1 cellular context compared by ENCODE assay signal in genomic region chr19:1260749-1261511, GRCh38.
TF ChIP-seq lines count a peak whose summit lies in the region.

No MANE protein-coding gene starts in this region.

TF ChIP-seq in GM23338, 12 proteins besides CTCF, POLR2A, EP300 and RAD21:
- TF ChIP-seq, protein P1, sequence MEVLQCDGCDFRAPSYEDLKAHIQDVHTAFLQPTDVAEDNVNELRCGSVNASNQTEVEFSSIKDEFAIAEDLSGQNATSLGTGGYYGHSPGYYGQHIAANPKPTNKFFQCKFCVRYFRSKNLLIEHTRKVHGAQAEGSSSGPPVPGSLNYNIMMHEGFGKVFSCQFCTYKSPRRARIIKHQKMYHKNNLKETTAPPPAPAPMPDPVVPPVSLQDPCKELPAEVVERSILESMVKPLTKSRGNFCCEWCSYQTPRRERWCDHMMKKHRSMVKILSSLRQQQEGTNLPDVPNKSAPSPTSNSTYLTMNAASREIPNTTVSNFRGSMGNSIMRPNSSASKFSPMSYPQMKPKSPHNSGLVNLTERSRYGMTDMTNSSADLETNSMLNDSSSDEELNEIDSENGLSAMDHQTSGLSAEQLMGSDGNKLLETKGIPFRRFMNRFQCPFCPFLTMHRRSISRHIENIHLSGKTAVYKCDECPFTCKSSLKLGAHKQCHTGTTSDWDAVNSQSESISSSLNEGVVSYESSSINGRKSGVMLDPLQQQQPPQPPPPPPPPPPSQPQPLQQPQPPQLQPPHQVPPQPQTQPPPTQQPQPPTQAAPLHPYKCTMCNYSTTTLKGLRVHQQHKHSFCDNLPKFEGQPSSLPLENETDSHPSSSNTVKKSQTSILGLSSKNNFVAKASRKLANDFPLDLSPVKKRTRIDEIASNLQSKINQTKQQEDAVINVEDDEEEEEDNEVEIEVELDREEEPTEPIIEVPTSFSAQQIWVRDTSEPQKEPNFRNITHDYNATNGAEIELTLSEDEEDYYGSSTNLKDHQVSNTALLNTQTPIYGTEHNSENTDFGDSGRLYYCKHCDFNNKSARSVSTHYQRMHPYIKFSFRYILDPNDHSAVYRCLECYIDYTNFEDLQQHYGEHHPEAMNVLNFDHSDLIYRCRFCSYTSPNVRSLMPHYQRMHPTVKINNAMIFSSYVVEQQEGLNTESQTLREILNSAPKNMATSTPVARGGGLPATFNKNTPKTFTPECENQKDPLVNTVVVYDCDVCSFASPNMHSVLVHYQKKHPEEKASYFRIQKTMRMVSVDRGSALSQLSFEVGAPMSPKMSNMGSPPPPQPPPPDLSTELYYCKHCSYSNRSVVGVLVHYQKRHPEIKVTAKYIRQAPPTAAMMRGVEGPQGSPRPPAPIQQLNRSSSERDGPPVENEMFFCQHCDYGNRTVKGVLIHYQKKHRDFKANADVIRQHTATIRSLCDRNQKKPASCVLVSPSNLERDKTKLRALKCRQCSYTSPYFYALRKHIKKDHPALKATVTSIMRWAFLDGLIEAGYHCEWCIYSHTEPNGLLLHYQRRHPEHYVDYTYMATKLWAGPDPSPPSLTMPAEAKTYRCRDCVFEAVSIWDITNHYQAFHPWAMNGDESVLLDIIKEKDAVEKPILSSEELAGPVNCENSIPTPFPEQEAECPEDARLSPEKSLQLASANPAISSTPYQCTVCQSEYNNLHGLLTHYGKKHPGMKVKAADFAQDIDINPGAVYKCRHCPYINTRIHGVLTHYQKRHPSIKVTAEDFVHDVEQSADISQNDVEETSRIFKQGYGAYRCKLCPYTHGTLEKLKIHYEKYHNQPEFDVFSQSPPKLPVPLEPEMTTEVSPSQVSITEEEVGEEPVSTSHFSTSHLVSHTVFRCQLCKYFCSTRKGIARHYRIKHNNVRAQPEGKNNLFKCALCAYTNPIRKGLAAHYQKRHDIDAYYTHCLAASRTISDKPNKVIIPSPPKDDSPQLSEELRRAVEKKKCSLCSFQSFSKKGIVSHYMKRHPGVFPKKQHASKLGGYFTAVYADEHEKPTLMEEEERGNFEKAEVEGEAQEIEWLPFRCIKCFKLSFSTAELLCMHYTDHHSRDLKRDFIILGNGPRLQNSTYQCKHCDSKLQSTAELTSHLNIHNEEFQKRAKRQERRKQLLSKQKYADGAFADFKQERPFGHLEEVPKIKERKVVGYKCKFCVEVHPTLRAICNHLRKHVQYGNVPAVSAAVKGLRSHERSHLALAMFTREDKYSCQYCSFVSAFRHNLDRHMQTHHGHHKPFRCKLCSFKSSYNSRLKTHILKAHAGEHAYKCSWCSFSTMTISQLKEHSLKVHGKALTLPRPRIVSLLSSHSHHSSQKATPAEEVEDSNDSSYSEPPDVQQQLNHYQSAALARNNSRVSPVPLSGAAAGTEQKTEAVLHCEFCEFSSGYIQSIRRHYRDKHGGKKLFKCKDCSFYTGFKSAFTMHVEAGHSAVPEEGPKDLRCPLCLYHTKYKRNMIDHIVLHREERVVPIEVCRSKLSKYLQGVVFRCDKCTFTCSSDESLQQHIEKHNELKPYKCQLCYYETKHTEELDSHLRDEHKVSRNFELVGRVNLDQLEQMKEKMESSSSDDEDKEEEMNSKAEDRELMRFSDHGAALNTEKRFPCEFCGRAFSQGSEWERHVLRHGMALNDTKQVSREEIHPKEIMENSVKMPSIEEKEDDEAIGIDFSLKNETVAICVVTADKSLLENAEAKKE (CRISPR knock-in tag; IDR thresholded peaks at IDR 0.05): no peak
- TF ChIP-seq, protein P2, sequence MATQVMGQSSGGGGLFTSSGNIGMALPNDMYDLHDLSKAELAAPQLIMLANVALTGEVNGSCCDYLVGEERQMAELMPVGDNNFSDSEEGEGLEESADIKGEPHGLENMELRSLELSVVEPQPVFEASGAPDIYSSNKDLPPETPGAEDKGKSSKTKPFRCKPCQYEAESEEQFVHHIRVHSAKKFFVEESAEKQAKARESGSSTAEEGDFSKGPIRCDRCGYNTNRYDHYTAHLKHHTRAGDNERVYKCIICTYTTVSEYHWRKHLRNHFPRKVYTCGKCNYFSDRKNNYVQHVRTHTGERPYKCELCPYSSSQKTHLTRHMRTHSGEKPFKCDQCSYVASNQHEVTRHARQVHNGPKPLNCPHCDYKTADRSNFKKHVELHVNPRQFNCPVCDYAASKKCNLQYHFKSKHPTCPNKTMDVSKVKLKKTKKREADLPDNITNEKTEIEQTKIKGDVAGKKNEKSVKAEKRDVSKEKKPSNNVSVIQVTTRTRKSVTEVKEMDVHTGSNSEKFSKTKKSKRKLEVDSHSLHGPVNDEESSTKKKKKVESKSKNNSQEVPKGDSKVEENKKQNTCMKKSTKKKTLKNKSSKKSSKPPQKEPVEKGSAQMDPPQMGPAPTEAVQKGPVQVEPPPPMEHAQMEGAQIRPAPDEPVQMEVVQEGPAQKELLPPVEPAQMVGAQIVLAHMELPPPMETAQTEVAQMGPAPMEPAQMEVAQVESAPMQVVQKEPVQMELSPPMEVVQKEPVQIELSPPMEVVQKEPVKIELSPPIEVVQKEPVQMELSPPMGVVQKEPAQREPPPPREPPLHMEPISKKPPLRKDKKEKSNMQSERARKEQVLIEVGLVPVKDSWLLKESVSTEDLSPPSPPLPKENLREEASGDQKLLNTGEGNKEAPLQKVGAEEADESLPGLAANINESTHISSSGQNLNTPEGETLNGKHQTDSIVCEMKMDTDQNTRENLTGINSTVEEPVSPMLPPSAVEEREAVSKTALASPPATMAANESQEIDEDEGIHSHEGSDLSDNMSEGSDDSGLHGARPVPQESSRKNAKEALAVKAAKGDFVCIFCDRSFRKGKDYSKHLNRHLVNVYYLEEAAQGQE (IDR thresholded peaks at IDR 0.05; ENCODE audit: unreplicated experiment): no peak
- TF ChIP-seq, protein P3, sequence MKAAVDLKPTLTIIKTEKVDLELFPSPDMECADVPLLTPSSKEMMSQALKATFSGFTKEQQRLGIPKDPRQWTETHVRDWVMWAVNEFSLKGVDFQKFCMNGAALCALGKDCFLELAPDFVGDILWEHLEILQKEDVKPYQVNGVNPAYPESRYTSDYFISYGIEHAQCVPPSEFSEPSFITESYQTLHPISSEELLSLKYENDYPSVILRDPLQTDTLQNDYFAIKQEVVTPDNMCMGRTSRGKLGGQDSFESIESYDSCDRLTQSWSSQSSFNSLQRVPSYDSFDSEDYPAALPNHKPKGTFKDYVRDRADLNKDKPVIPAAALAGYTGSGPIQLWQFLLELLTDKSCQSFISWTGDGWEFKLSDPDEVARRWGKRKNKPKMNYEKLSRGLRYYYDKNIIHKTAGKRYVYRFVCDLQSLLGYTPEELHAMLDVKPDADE (IDR thresholded peaks at IDR 0.05): 0 out of 2 replicates have a peak, but pooled peaks have one; percentile 17
- TF ChIP-seq ZNF331 (CRISPR knock-in tag; IDR thresholded peaks at IDR 0.05; ENCODE audit: low read depth) (no peak), ZNF114 (CRISPR knock-in tag; IDR thresholded peaks at IDR 0.05) (no peak), EZH2phosphoT487 (IDR thresholded peaks at IDR 0.05; ENCODE audit: unreplicated experiment) (no peak), NANOG (IDR thresholded peaks at IDR 0.05; ENCODE audit: borderline replicate concordance) (no peak), STAT1 (IDR thresholded peaks at IDR 0.05; ENCODE audit: unreplicated experiment) (no peak), JUNB (IDR thresholded peaks at IDR 0.05; ENCODE audit: unreplicated experiment) (no peak), CREB1 (CRISPR knock-in tag; IDR thresholded peaks at IDR 0.05; ENCODE audit: low read depth) (peak; percentile 93), POLR2AphosphoS5 (IDR thresholded peaks at IDR 0.05; ENCODE audit: low read depth) (0 out of 2 replicates have a peak, but pooled peaks have one; percentile 44), EZH2 (IDR thresholded peaks at IDR 0.05; ENCODE audit: low read depth, unreplicated experiment) (no peak)
TF ChIP-seq in GM23338: peak in this region for 3.
